ENCODE assay signal across 8 cellular contexts in the genomic region with DNA sequence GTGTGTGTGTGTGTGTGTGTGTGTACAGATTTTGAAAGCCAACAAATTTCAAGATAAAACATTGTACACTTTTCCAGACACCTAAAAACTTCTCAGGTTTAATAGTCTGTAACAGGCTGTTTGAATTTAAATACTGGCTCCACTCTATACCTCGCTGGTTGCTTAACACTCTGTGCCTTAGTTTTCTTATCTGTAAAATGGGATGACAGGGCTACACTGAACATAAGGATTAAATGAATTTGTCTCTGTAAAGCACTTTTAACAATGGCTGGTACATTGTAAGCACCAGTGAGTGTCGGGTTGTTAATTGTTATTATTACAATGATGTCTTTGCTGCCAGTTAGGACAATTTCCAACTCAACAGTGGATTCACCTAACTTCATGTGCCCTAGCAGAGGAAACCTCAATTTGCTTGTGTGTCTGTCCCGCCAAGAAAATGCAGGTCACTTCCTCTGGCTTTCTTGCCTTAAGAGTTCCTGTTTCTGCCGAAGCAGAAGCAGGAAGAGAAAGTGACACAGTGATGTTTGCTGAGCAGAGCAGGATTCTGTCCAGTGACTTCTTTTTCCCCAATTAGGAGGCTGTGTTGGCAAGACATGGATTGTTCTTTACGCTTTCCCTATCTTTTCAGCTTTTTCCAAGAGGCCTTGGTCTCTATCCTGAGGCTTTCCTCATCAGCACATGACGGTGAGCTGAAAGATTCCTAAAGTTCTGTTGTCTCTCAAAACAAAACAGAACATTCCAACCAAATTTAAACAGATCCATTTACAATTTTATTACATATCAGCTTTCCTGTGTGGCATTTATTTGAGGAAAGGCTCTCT.
DNase-seq lines count a peak whose midpoint lies in the region; ATAC-seq and TF ChIP-seq lines count a peak whose summit lies in the region.

No MANE protein-coding gene starts in this region.

- no peak for TF ChIP-seq EP300 in upper lobe of left lung (IDR thresholded peaks at IDR 0.05)

- H4K20me1 ChIP-seq in MM.1S (ENCODE audit: insufficient read depth, low read length), result no peaks in the 10 kb centered on the region

- H3K27me3 Mint-ChIP-seq in activated naive CD4-positive, alpha-beta T cell treated with anti-CD3 and anti-CD28 coated beads, Interleukin-2, amount 10 ng/mL, durations not matched to agents 7 days and 5 days, result no peaks in the 10 kb centered on the region

- no peaks in the 10 kb centered on the region for H3K79me2 ChIP-seq in MM.1S (ENCODE audit: low read length)

- H3K4me3 ChIP-seq in GM12875 (ENCODE audit: low read depth, low read length) (peak overlapping the region; percentile 35), MM.1S (ENCODE audit: low read length) (peak overlapping the region; percentile 36), liver (ENCODE audit: low read depth in 1 of 3, low read length in 3 of 3) (no peak overlapping the region), upper lobe of left lung (no peak overlapping the region)

- ATAC-seq in GM21529 (IDR thresholded peaks at IDR 0.05; ENCODE audit: unreplicated experiment), result peak; percentile 72
- ATAC-seq in upper lobe of left lung (ENCODE audit: low FRiP score in 2 of 2), result peak; percentile 73 to 83

- no peak for TF ChIP-seq POLR2A in upper lobe of left lung (IDR thresholded peaks at IDR 0.05)

- TF ChIP-seq RAD21 in liver (IDR thresholded peaks at IDR 0.05), result peak; percentile 37 to 47

- no peaks in the 10 kb centered on the region for H3K9me2 ChIP-seq in MM.1S (replicated peaks; ENCODE audit: insufficient read depth, low read length)

- H3K4me1 ChIP-seq in MM.1S (ENCODE audit: low read length) (peaks cover 24% of the 10 kb centered on the region), liver (ENCODE audit: control insufficient read depth in 4 of 4, insufficient read depth in 4 of 4, low read length in 3 of 4) (no peaks in the 10 kb centered on the region), upper lobe of left lung (peaks cover 0 to 15% (median 7%) of the 10 kb centered on the region in 4 donors)

- CTCF ChIA-PET in activated naive CD4-positive, alpha-beta T cell treated with anti-CD3 and anti-CD28 coated beads, Interleukin-2, amount 10 ng/mL, durations not matched to agents 7 days and 5 days (lab: Charles Lee), result interaction anchor here (1.3 kb wide), 1 partner anchor 87 kb away, joined by 3 read pairs; no protein-coding TSS in a partner anchor

- WGBS in liver, result 57% methylated on average over 6 of the region's 6 CpGs
- 35 to 41% methylated on average over 6 of the region's 6 CpGs for WGBS in upper lobe of left lung, 2 donors

- no peak for TF ChIP-seq CTCF in GM12875 (IDR thresholded peaks at IDR 0.05; ENCODE audit: borderline replicate concordance, insufficient read depth, low read depth, low read length)
- no peak for TF ChIP-seq CTCF in MM.1S (IDR thresholded peaks at IDR 0.05; ENCODE audit: low read length)
- no peak for TF ChIP-seq CTCF in liver (IDR thresholded peaks at IDR 0.05; ENCODE audit: low read depth, low read length, missing input control)
- TF ChIP-seq CTCF in upper lobe of left lung (IDR thresholded peaks at IDR 0.05), result no peak

- peak overlapping the region; percentile 42 for H2AFZ ChIP-seq in MM.1S (ENCODE audit: low read length)

- no peaks in the 10 kb centered on the region for H3K27me3 ChIP-seq in MM.1S (replicated peaks; ENCODE audit: insufficient read depth, low read length)
- H3K27me3 ChIP-seq in liver (ENCODE audit: control insufficient read depth in 4 of 4, insufficient read depth in 4 of 4, low read length in 3 of 4), result no peaks in the 10 kb centered on the region
- H3K27me3 ChIP-seq in upper lobe of left lung, result no peaks in the 10 kb centered on the region

- H3K4me1 Mint-ChIP-seq in activated naive CD4-positive, alpha-beta T cell treated with anti-CD3 and anti-CD28 coated beads, Interleukin-2, amount 10 ng/mL, durations not matched to agents 7 days and 5 days, result peaks cover 41% of the 10 kb centered on the region

- peaks cover 29% of the 10 kb centered on the region for H3K36me3 Mint-ChIP-seq in activated naive CD4-positive, alpha-beta T cell treated with anti-CD3 and anti-CD28 coated beads, Interleukin-2, amount 10 ng/mL, durations not matched to agents 7 days and 5 days

- peaks cover 4% of the 10 kb centered on the region; the same call in 1 of the 2 replicates for H3F3A ChIP-seq in MM.1S (ENCODE audit: insufficient read depth, low read length)

- peak overlapping the region; percentile 74 for H3K4me3 Mint-ChIP-seq in activated naive CD4-positive, alpha-beta T cell treated with anti-CD3 and anti-CD28 coated beads, Interleukin-2, amount 10 ng/mL, durations not matched to agents 7 days and 5 days

- H3K27ac ChIP-seq in MM.1S (ENCODE audit: low read length), result peak overlapping the region; percentile 75
- H3K27ac ChIP-seq in liver (ENCODE audit: low read depth in 1 of 2, low read length in 2 of 2), result peak overlapping the region in 1 of 2 donors; percentile 67
- H3K27ac ChIP-seq in upper lobe of left lung, result peak overlapping the region; percentile 60 to 77 (median 68)

- peak overlapping the region; percentile 92 for H3K27ac Mint-ChIP-seq in activated naive CD4-positive, alpha-beta T cell treated with anti-CD3 and anti-CD28 coated beads, Interleukin-2, amount 10 ng/mL, durations not matched to agents 7 days and 5 days

- H3K4me2 ChIP-seq in MM.1S (ENCODE audit: low read depth, low read length), result peak overlapping the region; percentile 77

- peak; percentile 70 for DNase-seq in MM.1S
- peak; percentile 54 for DNase-seq in activated naive CD4-positive, alpha-beta T cell treated with anti-CD3 and anti-CD28 coated beads, Interleukin-2, amount 10 ng/mL, durations not matched to agents 7 days and 5 days
- DNase-seq in upper lobe of left lung, result peak in 1 of 2 donors; percentile 58
- DNase-seq in ureter (ENCODE audit: low spot score), result no peak
- DNase-seq in NCI-H146 treated with DMSO at 0.1 percent for 48 hours (lab: John Stamatoyannopoulos, UW; ENCODE audit: unreplicated experiment), result no peak

- H3K9me3 ChIP-seq in MM.1S (replicated peaks; ENCODE audit: insufficient read depth, low read length), result no peaks in the 10 kb centered on the region
- no peaks in the 10 kb centered on the region for H3K9me3 ChIP-seq in liver (ENCODE audit: control insufficient read depth in 4 of 4, low read length in 3 of 4)
- H3K9me3 ChIP-seq in upper lobe of left lung, result no peaks in the 10 kb centered on the region

- peaks cover 13% of the 10 kb centered on the region for H3K9me3 Mint-ChIP-seq in activated naive CD4-positive, alpha-beta T cell treated with anti-CD3 and anti-CD28 coated beads, Interleukin-2, amount 10 ng/mL, durations not matched to agents 7 days and 5 days

- H3K9ac ChIP-seq in MM.1S (ENCODE audit: low read length) (peak overlapping the region; percentile 56), liver (ENCODE audit: low read depth in 1 of 2, low read length in 2 of 2) (peak overlapping the region in 1 of 2 donors; percentile 5)

- H3K36me3 ChIP-seq in MM.1S (replicated peaks; ENCODE audit: insufficient read depth, low read length) (no peaks in the 10 kb centered on the region), liver (ENCODE audit: control insufficient read depth in 4 of 4, insufficient read depth in 3 of 4, low read depth in 1 of 4, low read length in 3 of 4) (no peaks in the 10 kb centered on the region), upper lobe of left lung (no peaks in the 10 kb centered on the region)

TF ChIP-seq in liver, 16 proteins besides CTCF, POLR2A, EP300 and RAD21:
- TF ChIP-seq RXRA (IDR thresholded peaks at IDR 0.05) (no peak), MAX (IDR thresholded peaks at IDR 0.05) (peak; percentile 12)

Comparison
In these comparisons a context has a peak if more than half of its experiments do, and no peak if none do; other contexts are left out.
1. H3K4me3 ChIP-seq: peak in GM12875 (single experiment) and MM.1S (single experiment); none in liver (0 of 3) and upper lobe of left lung (0 of 4).
2. DNase-seq: peak in MM.1S (single experiment) and activated naive CD4-positive, alpha-beta T cell treated with anti-CD3 and anti-CD28 coated beads, Interleukin-2, amount 10 ng/mL, durations not matched to agents 7 days and 5 days (single experiment); none in ureter (single experiment) and NCI-H146 treated with DMSO at 0.1 percent for 48 hours (single experiment).